Comparison of ENCODE assay signal across 12 cellular contexts in the genomic region with DNA sequence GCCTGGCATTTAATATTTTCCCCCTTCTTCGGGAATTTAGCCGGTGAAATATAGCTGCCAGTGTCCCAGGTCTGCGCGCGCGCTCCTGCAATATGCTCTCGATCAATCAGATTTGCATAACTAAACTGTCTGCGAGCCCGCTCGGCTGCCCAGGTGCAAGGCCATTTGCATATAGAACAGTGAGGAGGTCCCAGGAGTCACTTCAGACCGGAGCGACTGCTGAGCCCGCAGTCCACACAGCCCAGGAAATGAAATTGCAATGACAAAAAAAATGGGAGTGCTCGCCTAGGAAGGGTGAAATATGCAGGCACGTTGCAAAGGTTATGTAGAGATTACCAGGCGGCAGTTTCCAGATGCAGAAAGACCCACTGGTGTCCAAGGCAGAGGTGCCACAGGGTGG.
DNase-seq lines count a peak whose midpoint lies in the region; ATAC-seq and TF ChIP-seq lines count a peak whose summit lies in the region.
"Had no signal": no experiment of that assay in that cellular context is flagged by ENCODE, and none has a peak within 500 bp of the region (broad histone marks: within the 10 kb centered on the region; RNA-seq: fewer than 3 reads in every experiment).

No MANE protein-coding gene starts in this region.

- H3K4me1 Mint-ChIP-seq in endodermal cell, result peaks cover 17% of the 10 kb centered on the region
- H3K4me1 Mint-ChIP-seq in stimulated activated memory B cell treated with anti-CD40 and anti-IgM and Interleukin-4, amounts not matched to agents 10 μg/mL and 1 μg/mL and 100 μg/mL, for 72 hours, result peaks cover 37% of the 10 kb centered on the region
- no peaks in the 10 kb centered on the region for H3K4me1 Mint-ChIP-seq in activated T-helper 1 cell treated with anti-CD3 and anti-CD28 coated beads, Interleukin-12 subunit alpha, Interleukin-12 subunit beta, Interleukin-2, Interleukin-4 antibody, amounts not matched to agents 30 ng/mL and 10 ng/mL and 1 ng/mL, durations not matched to agents 14 hours and 24 hours and 36 hours (ENCODE audit: low read depth)

- H3K36me3 ChIP-seq in endodermal cell (ENCODE audit: control insufficient read depth, insufficient read depth, low read length), result no peaks in the 10 kb centered on the region
- H3K36me3 ChIP-seq: adrenal gland; BLaER1 treated with 17β-estradiol and CSF1 and Interleukin-3, amounts not matched to agents 10 nM and 100 nM had no signal

- H3K27me3 Mint-ChIP-seq in endodermal cell (ENCODE audit: insufficient read depth), result peaks cover 17% of the 10 kb centered on the region
- H3K27me3 Mint-ChIP-seq in stimulated activated memory B cell treated with anti-CD40 and anti-IgM and Interleukin-4, amounts not matched to agents 10 μg/mL and 1 μg/mL and 100 μg/mL, for 72 hours, result peaks cover 22% of the 10 kb centered on the region
- H3K27me3 Mint-ChIP-seq in activated T-helper 1 cell treated with anti-CD3 and anti-CD28 coated beads, Interleukin-12 subunit alpha, Interleukin-12 subunit beta, Interleukin-2, Interleukin-4 antibody, amounts not matched to agents 30 ng/mL and 10 ng/mL and 1 ng/mL, durations not matched to agents 14 hours and 24 hours and 36 hours (ENCODE audit: insufficient read depth), result peaks cover 6% of the 10 kb centered on the region

- 43 to 50% methylated on average over 16 of the region's 16 CpGs for WGBS in endodermal cell (ENCODE audit: insufficient coverage in 1 of 2, insufficient read length in 1 of 2), 2 experiments

- H3K36me3 Mint-ChIP-seq in endodermal cell (ENCODE audit: low read depth), result no peaks in the 10 kb centered on the region
- no peaks in the 10 kb centered on the region for H3K36me3 Mint-ChIP-seq in stimulated activated memory B cell treated with anti-CD40 and anti-IgM and Interleukin-4, amounts not matched to agents 10 μg/mL and 1 μg/mL and 100 μg/mL, for 72 hours
- no peaks in the 10 kb centered on the region for H3K36me3 Mint-ChIP-seq in activated T-helper 1 cell treated with anti-CD3 and anti-CD28 coated beads, Interleukin-12 subunit alpha, Interleukin-12 subunit beta, Interleukin-2, Interleukin-4 antibody, amounts not matched to agents 30 ng/mL and 10 ng/mL and 1 ng/mL, durations not matched to agents 14 hours and 24 hours and 36 hours (ENCODE audit: low read depth)

- H3K27ac ChIP-seq in endodermal cell (ENCODE audit: low read depth, low read length), result no peak overlapping the region
- H3K27ac ChIP-seq: adrenal gland; BLaER1 treated with 17β-estradiol and CSF1 and Interleukin-3, amounts not matched to agents 10 nM and 100 nM had no signal

- intact Hi-C loops in activated T-helper 1 cell treated with anti-CD3 and anti-CD28 coated beads, Interleukin-12 subunit alpha, Interleukin-12 subunit beta, Interleukin-2, Interleukin-4 antibody, amounts not matched to agents 30 ng/mL and 10 ng/mL and 1 ng/mL, durations not matched to agents 14 hours and 24 hours and 36 hours (cut with micrococcal nuclease), result no loop called here

- H3K27ac Mint-ChIP-seq in endodermal cell, result no peak overlapping the region
- no peak overlapping the region for H3K27ac Mint-ChIP-seq in stimulated activated memory B cell treated with anti-CD40 and anti-IgM and Interleukin-4, amounts not matched to agents 10 μg/mL and 1 μg/mL and 100 μg/mL, for 72 hours
- no peak overlapping the region for H3K27ac Mint-ChIP-seq in activated T-helper 1 cell treated with anti-CD3 and anti-CD28 coated beads, Interleukin-12 subunit alpha, Interleukin-12 subunit beta, Interleukin-2, Interleukin-4 antibody, amounts not matched to agents 30 ng/mL and 10 ng/mL and 1 ng/mL, durations not matched to agents 14 hours and 24 hours and 36 hours
- H3K27ac Mint-ChIP-seq: activated T-cell treated with anti-CD3 and anti-CD28 coated beads, Interleukin-2, amount 50 U/mL, for 72 hours had no signal

- H3K4me3 Mint-ChIP-seq in endodermal cell, result peak overlapping the region; percentile 33
- peak overlapping the region; percentile 19 for H3K4me3 Mint-ChIP-seq in stimulated activated memory B cell treated with anti-CD40 and anti-IgM and Interleukin-4, amounts not matched to agents 10 μg/mL and 1 μg/mL and 100 μg/mL, for 72 hours
- H3K4me3 Mint-ChIP-seq in activated T-helper 1 cell treated with anti-CD3 and anti-CD28 coated beads, Interleukin-12 subunit alpha, Interleukin-12 subunit beta, Interleukin-2, Interleukin-4 antibody, amounts not matched to agents 30 ng/mL and 10 ng/mL and 1 ng/mL, durations not matched to agents 14 hours and 24 hours and 36 hours, result no peak overlapping the region
- H3K4me3 Mint-ChIP-seq: activated T-cell treated with anti-CD3 and anti-CD28 coated beads, Interleukin-2, amount 50 U/mL, for 72 hours had no signal

- no peak overlapping the region for H3K4me3 ChIP-seq in endodermal cell (ENCODE audit: low read length)
- H3K4me3 ChIP-seq: adrenal gland; BLaER1 treated with 17β-estradiol and CSF1 and Interleukin-3, amounts not matched to agents 10 nM and 100 nM had no signal

- ATAC-seq in GM21390 (IDR thresholded peaks at IDR 0.05; ENCODE audit: unreplicated experiment) (peak; percentile 56), HG03469 (IDR thresholded peaks at IDR 0.05; ENCODE audit: unreplicated experiment) (peak; percentile 51), HG03565 (IDR thresholded peaks at IDR 0.05; ENCODE audit: unreplicated experiment) (no peak)
- ATAC-seq in stimulated activated memory B cell treated with anti-CD40 and anti-IgM and Interleukin-4, amounts not matched to agents 10 μg/mL and 1 μg/mL and 100 μg/mL, for 72 hours, result peak; percentile 72
- ATAC-seq: activated T-cell treated with anti-CD3 and anti-CD28 coated beads, Interleukin-2, amount 50 U/mL, for 72 hours; left cardiac atrium had no signal

- no peak overlapping the region for H3K9ac ChIP-seq in endodermal cell (ENCODE audit: extremely low read depth, low read length, poor library complexity, severe bottlenecking)
- H3K9ac ChIP-seq: BLaER1 treated with 17β-estradiol and CSF1 and Interleukin-3, amounts not matched to agents 10 nM and 100 nM had no signal

- no peaks in the 10 kb centered on the region for H3K9me3 ChIP-seq in endodermal cell (ENCODE audit: control insufficient read depth, low read length)
- H3K9me3 ChIP-seq: adrenal gland had no signal

- H3K27me3 ChIP-seq in endodermal cell (ENCODE audit: control insufficient read depth, insufficient read depth, low read length, poor library complexity, severe bottlenecking), result peaks cover 8% of the 10 kb centered on the region

- H3K9me3 Mint-ChIP-seq in endodermal cell, result no peaks in the 10 kb centered on the region
- no peaks in the 10 kb centered on the region for H3K9me3 Mint-ChIP-seq in stimulated activated memory B cell treated with anti-CD40 and anti-IgM and Interleukin-4, amounts not matched to agents 10 μg/mL and 1 μg/mL and 100 μg/mL, for 72 hours
- peaks cover under 1% of the 10 kb centered on the region for H3K9me3 Mint-ChIP-seq in activated T-helper 1 cell treated with anti-CD3 and anti-CD28 coated beads, Interleukin-12 subunit alpha, Interleukin-12 subunit beta, Interleukin-2, Interleukin-4 antibody, amounts not matched to agents 30 ng/mL and 10 ng/mL and 1 ng/mL, durations not matched to agents 14 hours and 24 hours and 36 hours
- H3K9me3 Mint-ChIP-seq: activated T-cell treated with anti-CD3 and anti-CD28 coated beads, Interleukin-2, amount 50 U/mL, for 72 hours had no signal

- H3K4me1 ChIP-seq in endodermal cell (ENCODE audit: control insufficient read depth, insufficient read depth, low read length), result peaks cover 3% of the 10 kb centered on the region
- H3K4me1 ChIP-seq: adrenal gland had no signal

- no peak for TF ChIP-seq CTCF in endodermal cell (conservative IDR thresholded peaks at IDR 0.05)

- DNase-seq in endodermal cell (peak; percentile 75), NCI-H187 treated with DMSO at 0.1 percent for 48 hours (lab: John Stamatoyannopoulos, UW) (no peak)
- no peak for DNase-seq in activated T-helper 1 cell treated with anti-CD3 and anti-CD28 coated beads, Interleukin-12 subunit alpha, Interleukin-12 subunit beta, Interleukin-2, Interleukin-4 antibody, amounts not matched to agents 30 ng/mL and 10 ng/mL and 1 ng/mL, durations not matched to agents 14 hours and 24 hours and 36 hours (ENCODE audit: low spot score)
- DNase-seq: activated T-cell treated with anti-CD3 and anti-CD28 coated beads, Interleukin-2, amount 50 U/mL, for 72 hours; adrenal gland; left cardiac atrium; NCI-H446 had no signal
